In the genomic region with DNA sequence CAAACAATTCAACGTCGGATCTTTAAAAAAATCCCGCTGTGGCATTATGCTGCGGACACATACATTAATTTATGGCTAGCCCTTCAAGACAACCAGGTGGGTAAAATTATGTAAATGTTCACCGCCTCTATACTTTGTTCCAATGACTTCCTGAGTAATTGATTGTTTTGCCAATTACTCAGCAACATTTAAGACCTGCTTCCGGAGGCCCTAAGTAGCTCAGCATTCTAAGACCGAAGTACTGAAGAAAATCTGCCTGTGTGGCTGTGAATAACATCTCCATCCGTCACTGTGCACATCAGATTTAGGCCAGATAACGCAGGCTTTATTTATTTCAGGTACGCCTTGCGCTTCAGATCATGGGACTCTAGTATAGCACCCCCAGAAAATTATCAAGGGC, we compare ENCODE assay signal across 9 cellular contexts. TPM values are rescaled to one million over a fixed set of nuclear protein-coding genes. Genes with fewer than 3 reads are reported as not detected.
DNase-seq lines count a peak whose midpoint lies in the region; ATAC-seq and TF ChIP-seq lines count a peak whose summit lies in the region.
"Had no signal": no experiment of that assay in that cellular context is flagged by ENCODE, and none has a peak within 500 bp of the region (broad histone marks: within the 10 kb centered on the region; RNA-seq: fewer than 3 reads in every experiment).

No MANE protein-coding gene starts in this region.

- ATAC-seq in HG03175 (IDR thresholded peaks at IDR 0.05; ENCODE audit: unreplicated experiment) (peak; percentile 52), upper lobe of right lung (no peak)

- no peaks in the 10 kb centered on the region for H3K27me3 Mint-ChIP-seq in activated T-helper 1 cell treated with anti-CD3 and anti-CD28 coated beads, Interleukin-12 subunit alpha, Interleukin-12 subunit beta, Interleukin-2, Interleukin-4 antibody, amounts not matched to agents 30 ng/mL and 10 ng/mL and 1 ng/mL, durations not matched to agents 14 hours and 24 hours and 36 hours (ENCODE audit: insufficient read depth)

- H3K4me1 Mint-ChIP-seq in activated T-helper 1 cell treated with anti-CD3 and anti-CD28 coated beads, Interleukin-12 subunit alpha, Interleukin-12 subunit beta, Interleukin-2, Interleukin-4 antibody, amounts not matched to agents 30 ng/mL and 10 ng/mL and 1 ng/mL, durations not matched to agents 14 hours and 24 hours and 36 hours (ENCODE audit: low read depth) = peaks cover 30% of the 10 kb centered on the region

- H3K4me1 ChIP-seq in upper lobe of right lung (no peaks in the 10 kb centered on the region), tibial artery (no peaks in the 10 kb centered on the region)

- peak overlapping the region; percentile 93 for H3K27ac Mint-ChIP-seq in activated T-helper 1 cell treated with anti-CD3 and anti-CD28 coated beads, Interleukin-12 subunit alpha, Interleukin-12 subunit beta, Interleukin-2, Interleukin-4 antibody, amounts not matched to agents 30 ng/mL and 10 ng/mL and 1 ng/mL, durations not matched to agents 14 hours and 24 hours and 36 hours

- peak overlapping the region; percentile 77 for H3K4me3 Mint-ChIP-seq in activated T-helper 1 cell treated with anti-CD3 and anti-CD28 coated beads, Interleukin-12 subunit alpha, Interleukin-12 subunit beta, Interleukin-2, Interleukin-4 antibody, amounts not matched to agents 30 ng/mL and 10 ng/mL and 1 ng/mL, durations not matched to agents 14 hours and 24 hours and 36 hours

- H3K36me3 Mint-ChIP-seq in activated T-helper 1 cell treated with anti-CD3 and anti-CD28 coated beads, Interleukin-12 subunit alpha, Interleukin-12 subunit beta, Interleukin-2, Interleukin-4 antibody, amounts not matched to agents 30 ng/mL and 10 ng/mL and 1 ng/mL, durations not matched to agents 14 hours and 24 hours and 36 hours (ENCODE audit: low read depth) = no peaks in the 10 kb centered on the region

- DNase-seq in stimulated activated naive CD4-positive, alpha-beta T cell (lab: John Stamatoyannopoulos, UW) = peak in 5 of 6 experiments; percentile 14 to 85 (median 72)
- DNase-seq in stimulated activated naive CD4-positive, alpha-beta T cell treated with Interleukin-2 at 50 U/mL for 16 hours (lab: John Stamatoyannopoulos, UW) = no peak
- DNase-seq in activated T-helper 1 cell treated with anti-CD3 and anti-CD28 coated beads, Interleukin-12 subunit alpha, Interleukin-12 subunit beta, Interleukin-2, Interleukin-4 antibody, amounts not matched to agents 30 ng/mL and 10 ng/mL and 1 ng/mL, durations not matched to agents 14 hours and 24 hours and 36 hours (ENCODE audit: low spot score) = no peak
- DNase-seq in upper lobe of right lung = no peak
- DNase-seq in NCI-H1694 (lab: John Stamatoyannopoulos, UW) = no peak
- DNase-seq in tibial artery = no peak
- no peak for DNase-seq in cerebellar cortex (ENCODE audit: low spot score)

- H3K27ac ChIP-seq in upper lobe of right lung = peak overlapping the region; percentile 47
- no peak overlapping the region for H3K27ac ChIP-seq in tibial artery
- H3K27ac ChIP-seq: epithelial cell of prostate had no signal

- H3K36me3 ChIP-seq in upper lobe of right lung = no peaks in the 10 kb centered on the region
- H3K36me3 ChIP-seq in tibial artery = no peaks in the 10 kb centered on the region

- no peaks in the 10 kb centered on the region for H3K9me3 Mint-ChIP-seq in activated T-helper 1 cell treated with anti-CD3 and anti-CD28 coated beads, Interleukin-12 subunit alpha, Interleukin-12 subunit beta, Interleukin-2, Interleukin-4 antibody, amounts not matched to agents 30 ng/mL and 10 ng/mL and 1 ng/mL, durations not matched to agents 14 hours and 24 hours and 36 hours

- H3K4me3 ChIP-seq in upper lobe of right lung = no peak overlapping the region
- H3K4me3 ChIP-seq in tibial artery = no peak overlapping the region

- intact Hi-C loops in activated T-helper 1 cell treated with anti-CD3 and anti-CD28 coated beads, Interleukin-12 subunit alpha, Interleukin-12 subunit beta, Interleukin-2, Interleukin-4 antibody, amounts not matched to agents 30 ng/mL and 10 ng/mL and 1 ng/mL, durations not matched to agents 14 hours and 24 hours and 36 hours (cut with micrococcal nuclease) = loop anchor here (5.0 kb wide), 2 partner anchors 160 to 305 kb away; a partner anchor contains a TSS
- intact Hi-C loops in upper lobe of right lung (cut with DNase I) = no loop called here
- intact Hi-C loops in tibial artery (cut with DNase I; ENCODE audit: low total_unique reads) = no loop called here

- no peaks in the 10 kb centered on the region for H3K27me3 ChIP-seq in upper lobe of right lung
- H3K27me3 ChIP-seq in tibial artery = peaks cover 0 to 41% of the 10 kb centered on the region in 2 donors

- H3K9me3 ChIP-seq in upper lobe of right lung = no peaks in the 10 kb centered on the region
- H3K9me3 ChIP-seq in tibial artery = no peaks in the 10 kb centered on the region

- TF ChIP-seq CTCF in upper lobe of right lung (IDR thresholded peaks at IDR 0.05) (no peak), tibial artery (IDR thresholded peaks at IDR 0.05) (no peak)

RNA-seq across cellular contexts. Expression of a gene that starts 23.3 kb away (rescaled TPM):
- 6.3 and 6.5 TPM in 2 replicates for total RNA-seq in activated T-helper 1 cell treated with anti-CD3 and anti-CD28 coated beads, Interleukin-12 subunit alpha, Interleukin-12 subunit beta, Interleukin-2, Interleukin-4 antibody, amounts not matched to agents 30 ng/mL and 10 ng/mL and 1 ng/mL, durations not matched to agents 14 hours and 24 hours and 36 hours
- total RNA-seq in upper lobe of right lung = 15.0 TPM

RNA-seq across cellular contexts. Expression of a gene that starts 39.3 kb away (rescaled TPM):
- total RNA-seq in activated T-helper 1 cell treated with anti-CD3 and anti-CD28 coated beads, Interleukin-12 subunit alpha, Interleukin-12 subunit beta, Interleukin-2, Interleukin-4 antibody, amounts not matched to agents 30 ng/mL and 10 ng/mL and 1 ng/mL, durations not matched to agents 14 hours and 24 hours and 36 hours = 191 and 196 TPM in 2 replicates
- total RNA-seq in upper lobe of right lung = 70.7 TPM

RNA-seq across cellular contexts. Expression of a gene that starts 43.5 kb away (rescaled TPM):
- 21.3 and 24.6 TPM in 2 replicates for total RNA-seq in activated T-helper 1 cell treated with anti-CD3 and anti-CD28 coated beads, Interleukin-12 subunit alpha, Interleukin-12 subunit beta, Interleukin-2, Interleukin-4 antibody, amounts not matched to agents 30 ng/mL and 10 ng/mL and 1 ng/mL, durations not matched to agents 14 hours and 24 hours and 36 hours
- 7.3 TPM for total RNA-seq in upper lobe of right lung

Comparison
In these comparisons a context has a peak if more than half of its experiments do, and no peak if none do; other contexts are left out.
1. DNase-seq: peak in stimulated activated naive CD4-positive, alpha-beta T cell (5 of 6); none in stimulated activated naive CD4-positive, alpha-beta T cell treated with Interleukin-2 at 50 U/mL for 16 hours (single experiment), activated T-helper 1 cell treated with anti-CD3 and anti-CD28 coated beads, Interleukin-12 subunit alpha, Interleukin-12 subunit beta, Interleukin-2, Interleukin-4 antibody, amounts not matched to agents 30 ng/mL and 10 ng/mL and 1 ng/mL, durations not matched to agents 14 hours and 24 hours and 36 hours (single experiment), upper lobe of right lung (single experiment), NCI-H1694 (single experiment), tibial artery (0 of 2) and cerebellar cortex (single experiment).